ENCODE assay signal across 12 cellular contexts in the genomic region with DNA sequence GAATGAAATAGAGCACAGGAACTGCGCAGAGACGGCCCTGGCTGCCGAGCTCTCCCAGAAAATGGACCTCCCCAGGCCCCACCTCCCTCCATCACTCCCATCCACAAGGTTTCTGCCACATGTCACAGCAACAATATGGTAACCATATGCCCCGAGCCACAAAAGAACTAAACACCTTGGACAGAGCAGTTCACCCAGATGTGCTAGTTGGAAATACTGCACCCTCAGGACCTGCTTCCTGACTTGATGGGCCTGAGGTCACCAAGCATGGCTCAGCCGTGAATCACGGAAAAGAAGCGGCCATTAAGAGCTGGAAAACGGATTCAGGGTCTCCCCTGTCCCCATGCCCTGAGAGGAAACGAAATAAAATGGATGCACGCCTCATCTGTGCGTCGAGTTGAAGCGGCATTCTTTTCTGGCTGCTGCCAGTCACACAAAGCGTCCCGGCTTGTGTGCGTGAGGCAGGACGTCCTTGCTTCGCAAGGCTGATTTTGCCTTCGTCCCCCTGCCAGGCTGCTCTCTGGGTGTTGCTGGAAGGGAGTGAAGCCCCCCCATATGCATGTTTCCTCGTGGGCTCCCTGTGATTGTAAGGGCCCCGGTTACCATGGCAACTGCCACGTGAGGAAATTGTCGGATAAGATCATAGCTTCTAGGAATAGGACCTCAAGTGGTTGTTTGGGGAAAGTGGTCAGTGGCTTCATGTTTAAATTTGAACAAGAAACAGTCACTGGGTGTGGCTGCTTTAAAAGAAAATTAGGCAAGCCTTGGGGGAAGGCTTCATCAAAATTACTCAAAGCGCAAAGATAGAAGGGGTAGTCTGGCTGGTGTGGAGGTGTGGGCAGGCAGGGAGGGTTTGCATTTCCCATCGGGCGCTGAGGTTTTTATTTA. TPM values are rescaled to one million over a fixed set of nuclear protein-coding genes. Genes with fewer than 3 reads are reported as not detected.
DNase-seq lines count a peak whose midpoint lies in the region; ATAC-seq and TF ChIP-seq lines count a peak whose summit lies in the region.
"Had no signal": no experiment of that assay in that cellular context is flagged by ENCODE, and none has a peak within 500 bp of the region (broad histone marks: within the 10 kb centered on the region; RNA-seq: fewer than 3 reads in every experiment).

No MANE protein-coding gene starts in this region.

- no peak for TF ChIP-seq CTCF in upper lobe of right lung (IDR thresholded peaks at IDR 0.05)

- peaks cover 11% of the 10 kb centered on the region for H3K4me1 ChIP-seq in right cardiac atrium (ENCODE audit: control insufficient read depth, insufficient read depth, low read length)
- peaks cover 22% of the 10 kb centered on the region for H3K4me1 ChIP-seq in upper lobe of right lung

- no peaks in the 10 kb centered on the region for H3K9me3 Mint-ChIP-seq in stimulated activated naive CD8-positive, alpha-beta T cell treated with anti-CD3 and anti-CD28 coated beads, Interleukin-15, Interleukin-2, amounts not matched to agents 100 ng/mL and 50 ng/mL, for 24 hours
- no peaks in the 10 kb centered on the region for H3K9me3 Mint-ChIP-seq in stimulated activated naive CD8-positive, alpha-beta T cell treated with anti-CD3 and anti-CD28 coated beads, Interleukin-15, amount 100 ng/mL, for 72 hours

- no peak overlapping the region for H3K4me3 Mint-ChIP-seq in stimulated activated naive CD8-positive, alpha-beta T cell treated with anti-CD3 and anti-CD28 coated beads, Interleukin-15, Interleukin-2, amounts not matched to agents 100 ng/mL and 50 ng/mL, for 24 hours
- H3K4me3 Mint-ChIP-seq in stimulated activated naive CD8-positive, alpha-beta T cell treated with anti-CD3 and anti-CD28 coated beads, Interleukin-15, amount 100 ng/mL, for 72 hours, result no peak overlapping the region

- H3K36me3 Mint-ChIP-seq in stimulated activated naive CD8-positive, alpha-beta T cell treated with anti-CD3 and anti-CD28 coated beads, Interleukin-15, Interleukin-2, amounts not matched to agents 100 ng/mL and 50 ng/mL, for 24 hours (ENCODE audit: low read depth), result peaks cover 16% of the 10 kb centered on the region

- DNase-seq in stimulated activated naive CD8-positive, alpha-beta T cell treated with anti-CD3 and anti-CD28 coated beads, Interleukin-15, amount 100 ng/mL, for 72 hours, result no peak
- peak; percentile 48 for DNase-seq in UCSD-AML1 (lab: John Stamatoyannopoulos, UW; ENCODE audit: unreplicated experiment)
- peak in 2 of 3 donors; percentile 31 to 76 for DNase-seq in right cardiac atrium
- no peak for DNase-seq in upper lobe of right lung
- no peak for DNase-seq in SIG-M5 (lab: John Stamatoyannopoulos, UW)
- no peak for DNase-seq in KG1 (lab: John Stamatoyannopoulos, UW)
- DNase-seq: activated CD4-positive, alpha-beta T cell treated with anti-CD3 and anti-CD28 coated beads, Interleukin-2, amount 50 U/mL, for 4 hours; aorta; erythroblast; NCI-H187 treated with DMSO at 0.1 percent for 48 hours had no signal

- H3K36me3 ChIP-seq in upper lobe of right lung, result no peaks in the 10 kb centered on the region

- H3K27ac ChIP-seq in right cardiac atrium (ENCODE audit: low read length) (no peak overlapping the region), upper lobe of right lung (peak overlapping the region; percentile 42)

- WGBS in right cardiac atrium, result 56% methylated on average over 26 of the region's 26 CpGs

- H3K9me3 ChIP-seq in right cardiac atrium (ENCODE audit: control insufficient read depth, low read length), result no peaks in the 10 kb centered on the region
- H3K9me3 ChIP-seq in upper lobe of right lung, result no peaks in the 10 kb centered on the region

- no peak for ATAC-seq in stimulated activated naive CD8-positive, alpha-beta T cell treated with anti-CD3 and anti-CD28 coated beads, Interleukin-15, amount 100 ng/mL, for 72 hours
- ATAC-seq in right cardiac atrium (peak; percentile 15 to 41), upper lobe of right lung (peak; percentile 45), GM19467 (IDR thresholded peaks at IDR 0.05; ENCODE audit: unreplicated experiment) (no peak)

- H3K27me3 ChIP-seq in right cardiac atrium (ENCODE audit: control insufficient read depth, insufficient read depth) (no peaks in the 10 kb centered on the region), upper lobe of right lung (no peaks in the 10 kb centered on the region)

- no peak overlapping the region for H3K4me3 ChIP-seq in right cardiac atrium (ENCODE audit: low read length)
- H3K4me3 ChIP-seq in upper lobe of right lung, result no peak overlapping the region

- H3K27me3 Mint-ChIP-seq in stimulated activated naive CD8-positive, alpha-beta T cell treated with anti-CD3 and anti-CD28 coated beads, Interleukin-15, Interleukin-2, amounts not matched to agents 100 ng/mL and 50 ng/mL, for 24 hours, result no peaks in the 10 kb centered on the region
- no peaks in the 10 kb centered on the region for H3K27me3 Mint-ChIP-seq in stimulated activated naive CD8-positive, alpha-beta T cell treated with anti-CD3 and anti-CD28 coated beads, Interleukin-15, amount 100 ng/mL, for 72 hours

- peak overlapping the region; percentile 29 for H3K27ac Mint-ChIP-seq in stimulated activated naive CD8-positive, alpha-beta T cell treated with anti-CD3 and anti-CD28 coated beads, Interleukin-15, Interleukin-2, amounts not matched to agents 100 ng/mL and 50 ng/mL, for 24 hours
- H3K27ac Mint-ChIP-seq in stimulated activated naive CD8-positive, alpha-beta T cell treated with anti-CD3 and anti-CD28 coated beads, Interleukin-15, amount 100 ng/mL, for 72 hours, result peak overlapping the region in 1 of 2 donors; percentile 69

- peaks cover 73% of the 10 kb centered on the region for H3K4me1 Mint-ChIP-seq in stimulated activated naive CD8-positive, alpha-beta T cell treated with anti-CD3 and anti-CD28 coated beads, Interleukin-15, Interleukin-2, amounts not matched to agents 100 ng/mL and 50 ng/mL, for 24 hours (ENCODE audit: low read depth)
- peaks cover 72% of the 10 kb centered on the region for H3K4me1 Mint-ChIP-seq in stimulated activated naive CD8-positive, alpha-beta T cell treated with anti-CD3 and anti-CD28 coated beads, Interleukin-15, amount 100 ng/mL, for 72 hours

- intact Hi-C loops in right cardiac atrium (cut with DNase I), result no loop called here
- intact Hi-C loops in upper lobe of right lung (cut with DNase I), result no loop called here

RNA-seq across cellular contexts. Expression of a gene that starts 51.7 kb away (rescaled TPM):
- 10 to 100 TPM; 14.9 to 22.3 (median 17.2) TPM for total RNA-seq in right cardiac atrium
- 12.4 TPM for polyA plus RNA-seq in right cardiac atrium
- total RNA-seq in upper lobe of right lung, result 69.7 TPM

Comparison
In these comparisons a context has a peak if more than half of its experiments do, and no peak if none do; other contexts are left out.
1. ATAC-seq: peak in right cardiac atrium (2 of 2) and upper lobe of right lung (single experiment); none in stimulated activated naive CD8-positive, alpha-beta T cell treated with anti-CD3 and anti-CD28 coated beads, Interleukin-15, amount 100 ng/mL, for 72 hours (single experiment) and GM19467 (single experiment).
2. DNase-seq: peak in UCSD-AML1 (single experiment) and right cardiac atrium (2 of 3); none in stimulated activated naive CD8-positive, alpha-beta T cell treated with anti-CD3 and anti-CD28 coated beads, Interleukin-15, amount 100 ng/mL, for 72 hours (0 of 2), upper lobe of right lung (single experiment), SIG-M5 (single experiment) and KG1 (single experiment).